ENCODE assay signal across 2 cellular contexts in genomic region chr7:121689749-121690148, GRCh38.
TF ChIP-seq lines count a peak whose summit lies in the region.

No MANE protein-coding gene starts in this region.

TF ChIP-seq in SK-N-SH, 30 proteins besides CTCF, POLR2A, EP300 and RAD21 (continued from another document):
- TF ChIP-seq, protein P1, sequence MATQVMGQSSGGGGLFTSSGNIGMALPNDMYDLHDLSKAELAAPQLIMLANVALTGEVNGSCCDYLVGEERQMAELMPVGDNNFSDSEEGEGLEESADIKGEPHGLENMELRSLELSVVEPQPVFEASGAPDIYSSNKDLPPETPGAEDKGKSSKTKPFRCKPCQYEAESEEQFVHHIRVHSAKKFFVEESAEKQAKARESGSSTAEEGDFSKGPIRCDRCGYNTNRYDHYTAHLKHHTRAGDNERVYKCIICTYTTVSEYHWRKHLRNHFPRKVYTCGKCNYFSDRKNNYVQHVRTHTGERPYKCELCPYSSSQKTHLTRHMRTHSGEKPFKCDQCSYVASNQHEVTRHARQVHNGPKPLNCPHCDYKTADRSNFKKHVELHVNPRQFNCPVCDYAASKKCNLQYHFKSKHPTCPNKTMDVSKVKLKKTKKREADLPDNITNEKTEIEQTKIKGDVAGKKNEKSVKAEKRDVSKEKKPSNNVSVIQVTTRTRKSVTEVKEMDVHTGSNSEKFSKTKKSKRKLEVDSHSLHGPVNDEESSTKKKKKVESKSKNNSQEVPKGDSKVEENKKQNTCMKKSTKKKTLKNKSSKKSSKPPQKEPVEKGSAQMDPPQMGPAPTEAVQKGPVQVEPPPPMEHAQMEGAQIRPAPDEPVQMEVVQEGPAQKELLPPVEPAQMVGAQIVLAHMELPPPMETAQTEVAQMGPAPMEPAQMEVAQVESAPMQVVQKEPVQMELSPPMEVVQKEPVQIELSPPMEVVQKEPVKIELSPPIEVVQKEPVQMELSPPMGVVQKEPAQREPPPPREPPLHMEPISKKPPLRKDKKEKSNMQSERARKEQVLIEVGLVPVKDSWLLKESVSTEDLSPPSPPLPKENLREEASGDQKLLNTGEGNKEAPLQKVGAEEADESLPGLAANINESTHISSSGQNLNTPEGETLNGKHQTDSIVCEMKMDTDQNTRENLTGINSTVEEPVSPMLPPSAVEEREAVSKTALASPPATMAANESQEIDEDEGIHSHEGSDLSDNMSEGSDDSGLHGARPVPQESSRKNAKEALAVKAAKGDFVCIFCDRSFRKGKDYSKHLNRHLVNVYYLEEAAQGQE (IDR thresholded peaks at IDR 0.05; ENCODE audit: low read depth, low read length), result 0 out of 2 replicates have a peak, but pooled peaks have one; percentile 59
- TF ChIP-seq TEAD4 (IDR thresholded peaks at IDR 0.05; ENCODE audit: borderline replicate concordance, insufficient read depth), result no peak
- TF ChIP-seq FOXJ3 (CRISPR knock-in tag; IDR thresholded peaks at IDR 0.05), result no peak
- no peak for TF ChIP-seq TAF1 (IDR thresholded peaks at IDR 0.05; ENCODE audit: borderline replicate concordance, low read depth, low read length)
- no peak for TF ChIP-seq EZH2phosphoT487 (IDR thresholded peaks at IDR 0.05; ENCODE audit: borderline replicate concordance, low read depth)
- TF ChIP-seq RFX5 (IDR thresholded peaks at IDR 0.05; ENCODE audit: low read length), result no peak
- TF ChIP-seq RCOR1 (IDR thresholded peaks at IDR 0.05; ENCODE audit: low read length), result no peak

TF ChIP-seq in SK-N-SH treated with all-trans-retinoic acid at 6 μM for 48 hours, 23 proteins besides CTCF, POLR2A, EP300 and RAD21 (continued from another document):
- TF ChIP-seq POU6F1 (CRISPR knock-in tag; IDR thresholded peaks at IDR 0.05; ENCODE audit: borderline replicate concordance, low read depth), result no peak
- no peak for TF ChIP-seq ZC3H10 (CRISPR knock-in tag; IDR thresholded peaks at IDR 0.05)
- TF ChIP-seq ZNF565 (CRISPR knock-in tag; conservative IDR thresholded peaks at IDR 0.05; ENCODE audit: low read depth), result no peak
